Comparison of ENCODE assay signal across 10 cellular contexts in the genomic region with DNA sequence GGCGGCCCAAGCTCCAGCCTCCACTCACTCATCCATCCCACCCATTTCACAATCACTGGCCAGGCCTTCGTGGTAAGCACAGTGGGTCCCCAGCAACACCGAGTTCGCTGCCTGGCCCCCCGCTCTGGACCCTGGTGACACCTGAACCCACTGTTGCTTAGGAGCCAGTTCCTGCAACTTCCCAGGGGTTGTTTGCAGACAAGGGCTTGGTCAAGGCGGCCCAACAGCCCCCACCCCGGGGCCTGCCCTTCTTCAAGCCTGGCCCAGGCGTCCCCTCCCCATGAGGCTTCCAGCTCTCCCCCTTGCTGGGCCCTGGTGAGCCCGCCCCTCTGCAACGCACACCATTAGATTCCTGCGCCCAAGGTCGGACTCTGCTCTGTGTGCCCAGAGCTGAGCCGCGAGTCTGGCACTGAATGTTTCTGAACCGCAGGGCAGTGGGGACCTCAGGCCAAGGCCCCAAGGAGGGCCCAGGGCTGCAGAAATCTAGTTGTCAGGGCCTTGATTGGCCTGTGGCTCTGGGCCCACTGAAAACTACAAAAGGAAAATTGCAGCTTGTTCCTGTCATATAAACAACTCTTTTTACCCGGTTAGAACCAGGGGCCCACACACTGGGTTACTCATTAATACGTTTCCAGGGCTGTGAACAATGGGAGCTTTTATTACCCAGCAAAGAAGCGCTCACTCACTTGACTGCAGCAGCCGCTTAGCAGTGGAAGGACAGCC. TPM values are rescaled to one million over a fixed set of nuclear protein-coding genes. Genes with fewer than 3 reads are reported as not detected.
DNase-seq lines count a peak whose midpoint lies in the region; TF ChIP-seq lines count a peak whose summit lies in the region.
"Had no signal": no experiment of that assay in that cellular context is flagged by ENCODE, and none has a peak within 500 bp of the region (broad histone marks: within the 10 kb centered on the region; RNA-seq: fewer than 3 reads in every experiment).

No MANE protein-coding gene starts in this region.

- H3K4me1 ChIP-seq in testis, result peaks cover 28% of the 10 kb centered on the region

- peak overlapping the region; percentile 65 for H3K27ac ChIP-seq in testis

- H3K27me3 ChIP-seq in testis, result no peaks in the 10 kb centered on the region

- no peaks in the 10 kb centered on the region for H3K36me3 ChIP-seq in testis (ENCODE audit: low read depth, missing control alignments)

- 53 to 57% methylated on average over 7 to 19 of the region's 19 CpGs for WGBS in testis, 2 donors

- intact Hi-C loops in testis (cut with DNase I; ENCODE audit: low total_unique reads), result no loop called here

- DNase-seq in NCI-H146 (lab: John Stamatoyannopoulos, UW), result peak; percentile 22
- no peak for DNase-seq in NCI-H146 treated with DMSO at 0.1 percent for 48 hours (lab: John Stamatoyannopoulos, UW; ENCODE audit: unreplicated experiment)
- peak; percentile 58 for DNase-seq in RPMI7951 (ENCODE audit: low read depth)
- peak; percentile 88 for DNase-seq in kidney tubule cell (ENCODE audit: low spot score)
- DNase-seq in testis, result peak; percentile 56
- no peak for DNase-seq in stimulated activated CD4-positive, alpha-beta T cell treated with anti-CD3 and anti-CD28 coated beads, Interleukin-4, amount 100 ng/mL, for 4 hours
- no peak for DNase-seq in AML-193 (lab: John Stamatoyannopoulos, UW)
- no peak for DNase-seq in SHP77 (lab: John Stamatoyannopoulos, UW)
- DNase-seq: Kasumi-1; stimulated activated CD4-positive, alpha-beta T cell treated with anti-CD3 and anti-CD28 coated beads, Interleukin-4, amount 100 ng/mL, for 24 hours had no signal

- no peak for TF ChIP-seq CTCF in testis (IDR thresholded peaks at IDR 0.05)

- H3K9me3 ChIP-seq in testis, result no peaks in the 10 kb centered on the region

- TF ChIP-seq POLR2A in testis (IDR thresholded peaks at IDR 0.05), result no peak

- H3K4me3 ChIP-seq in testis, result no peak overlapping the region

RNA-seq across cellular contexts. Expression of a gene that starts 2.1 kb away (rescaled TPM):
- total RNA-seq in RPMI7951 (2014; rRNA removed; shearing (Covaris generic)), result 6.8 and 7.1 TPM in 2 replicates
- 10 to 100 TPM; 21.6 to 23.5 TPM for total RNA-seq in testis
- 8.8 TPM for polyA plus RNA-seq in testis (ENCODE audit: insufficient read depth, low read depth, low replicate concordance)

RNA-seq across cellular contexts. Expression of a gene that starts 5.5 kb away (rescaled TPM):
- total RNA-seq in RPMI7951 (2014; rRNA removed; shearing (Covaris generic)), result not detected in 2 replicates
- total RNA-seq in testis, result 1 to 10 TPM in 1 of 2 donors, under 1 TPM in 1; 0.71 to 1.2 TPM
- 0.61 TPM for polyA plus RNA-seq in testis (ENCODE audit: insufficient read depth, low read depth, low replicate concordance)

RNA-seq across cellular contexts. Expression of a gene that starts 23.0 kb away (rescaled TPM):
- total RNA-seq in RPMI7951 (2014; rRNA removed; shearing (Covaris generic)), result 1.6 and 1.8 TPM in 2 replicates
- 10 to 100 TPM in 1 of 2 donors, 1 to 10 TPM in 1; 6.1 to 10.9 TPM for total RNA-seq in testis
- polyA plus RNA-seq in testis (ENCODE audit: insufficient read depth, low read depth, low replicate concordance), result 2.4 TPM

Comparison
In these comparisons a context has a peak if more than half of its experiments do, and no peak if none do; other contexts are left out.
1. DNase-seq: peak in NCI-H146 (single experiment), RPMI7951 (single experiment), kidney tubule cell (single experiment) and testis (single experiment); none in NCI-H146 treated with DMSO at 0.1 percent for 48 hours (single experiment), stimulated activated CD4-positive, alpha-beta T cell treated with anti-CD3 and anti-CD28 coated beads, Interleukin-4, amount 100 ng/mL, for 4 hours (0 of 2), AML-193 (0 of 2) and SHP77 (0 of 2).